ENCODE assay signal across 15 cellular contexts in genomic region chr4:137393043-137393442, GRCh38.
DNase-seq lines count a peak whose midpoint lies in the region; ATAC-seq and TF ChIP-seq lines count a peak whose summit lies in the region.
"Had no signal": no experiment of that assay in that cellular context is flagged by ENCODE, and none has a peak within 500 bp of the region (broad histone marks: within the 10 kb centered on the region; RNA-seq: fewer than 3 reads in every experiment).

No MANE protein-coding gene starts in this region.

- H3K4me2 ChIP-seq in fibroblast of lung (ENCODE audit: extremely low read depth, insufficient read depth, low read length), result peak overlapping the region; percentile 15

- DNase-seq in DMS 273 (lab: John Stamatoyannopoulos, UW; ENCODE audit: unreplicated experiment) (peak; percentile 12), DMS 273 treated with DMSO at 0.1 percent for 48 hours (lab: John Stamatoyannopoulos, UW) (no peak), NCI-H82 (lab: John Stamatoyannopoulos, UW) (peak; percentile 86), fibroblast of lung (ENCODE audit: low read depth in 2 of 2) (peak; percentile 56 to 59), retina (peak; percentile 36)
- DNase-seq: H9, NCI-H1694, RPMI8226, sigmoid colon had no signal

- no peak for ATAC-seq in GM21367 (IDR thresholded peaks at IDR 0.05; ENCODE audit: unreplicated experiment)
- no peak for ATAC-seq in HG02852 (IDR thresholded peaks at IDR 0.05; ENCODE audit: unreplicated experiment)
- no peak for ATAC-seq in GM19455 (IDR thresholded peaks at IDR 0.05; ENCODE audit: unreplicated experiment)
- ATAC-seq: HepG2 had no signal

- H3K79me2 ChIP-seq in fibroblast of lung (ENCODE audit: control insufficient read depth, insufficient read depth, low read length), result no peaks in the 10 kb centered on the region

- no peak overlapping the region for H2AFZ ChIP-seq in fibroblast of lung (ENCODE audit: low read length)

- H3K27me3 ChIP-seq in fibroblast of lung (ENCODE audit: control insufficient read depth, insufficient read depth, low read length), result no peaks in the 10 kb centered on the region
- H3K27me3 ChIP-seq: sigmoid colon had no signal

- no peaks in the 10 kb centered on the region for H3K9me3 ChIP-seq in fibroblast of lung (ENCODE audit: control insufficient read depth, insufficient read depth, low read depth, low read length)
- H3K9me3 ChIP-seq: sigmoid colon, thoracic aorta had no signal

- TF ChIP-seq CTCF in fibroblast of lung (conservative IDR thresholded peaks at IDR 0.05 in 1 of 2, IDR thresholded peaks at IDR 0.05 in 1 of 2; ENCODE audit: low read depth in 1 of 2, low read length in 2 of 2), result no peak

- no peaks in the 10 kb centered on the region for H4K20me1 ChIP-seq in fibroblast of lung (ENCODE audit: control insufficient read depth, extremely low read depth, insufficient read depth, low read length)

- no peak overlapping the region for H3K9ac ChIP-seq in fibroblast of lung (ENCODE audit: insufficient read depth, low read length)

- H3K36me3 ChIP-seq in fibroblast of lung (ENCODE audit: control insufficient read depth, insufficient read depth, low read length), result no peaks in the 10 kb centered on the region
- H3K36me3 ChIP-seq: sigmoid colon, thoracic aorta had no signal

- H3K27ac ChIP-seq in fibroblast of lung (ENCODE audit: insufficient read depth, low read length), result no peak overlapping the region
- H3K27ac ChIP-seq: 22Rv1, sigmoid colon had no signal

- H3K4me3 ChIP-seq in fibroblast of lung (replicated peaks in 1 of 4; ENCODE audit: control extremely low read depth in 1 of 4, insufficient read depth in 1 of 4, low read depth in 3 of 4, low read length in 4 of 4), result no peak overlapping the region
- H3K4me3 ChIP-seq: sigmoid colon, thoracic aorta had no signal

- H3K4me1 ChIP-seq in fibroblast of lung (ENCODE audit: control insufficient read depth, extremely low read depth, insufficient read depth, low read length), result peaks cover 5% of the 10 kb centered on the region
